Comparison of ENCODE assay signal across 8 cellular contexts in the genomic region with DNA sequence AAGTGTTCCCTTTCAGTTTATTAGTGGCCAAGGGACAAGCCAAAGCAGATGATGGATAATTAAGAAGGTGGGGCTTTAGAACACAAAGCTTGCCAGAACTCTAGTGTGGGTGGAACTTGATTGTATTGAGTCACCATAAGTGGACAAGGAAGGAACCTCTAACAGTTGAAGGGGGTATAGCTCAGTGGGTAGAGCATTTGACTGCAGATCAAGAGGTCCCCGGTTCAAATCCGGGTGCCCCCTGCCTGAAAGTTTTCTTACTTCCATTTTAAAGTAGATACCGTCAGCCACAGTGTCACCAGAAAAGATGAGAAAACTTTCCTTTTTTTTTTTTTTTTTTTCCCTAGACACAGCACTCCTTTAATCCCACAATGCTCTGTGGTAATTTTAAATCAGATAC.
DNase-seq lines count a peak whose midpoint lies in the region; ATAC-seq and TF ChIP-seq lines count a peak whose summit lies in the region.
"Not testable (repeated sequence)": the region's sequence is repeated elsewhere in the genome, so short reads cannot be mapped to it uniquely, and the experiment has no call there.

No MANE protein-coding gene starts in this region.

- not testable (repeated sequence) for H3K9me3 ChIP-seq in IMR-90 (ENCODE audit: control insufficient read depth, insufficient read depth, low read length); SK-N-SH; fibroblast of lung (ENCODE audit: control insufficient read depth, insufficient read depth, low read depth, low read length)

- not testable (repeated sequence) for H3K79me1 ChIP-seq in IMR-90 (ENCODE audit: low read depth in 1 of 2, low read length in 2 of 2); mesendoderm (ENCODE audit: low read length)

- H3K9ac ChIP-seq in IMR-90 (ENCODE audit: low read depth, low read length); SK-N-SH; fibroblast of lung (ENCODE audit: insufficient read depth, low read length); mesendoderm (ENCODE audit: low read length): not testable (repeated sequence)

- WGBS in IMR-90 (ENCODE audit: extremely low coverage in 2 of 2, insufficient read length in 1 of 2), 2 experiments: no CpG with 5 or more reads among the region's 3 CpGs
- WGBS in SK-N-SH (ENCODE audit: low lambda C conversion rate): 37% methylated on average over 3 of the region's 3 CpGs
- no CpG with 5 or more reads among the region's 3 CpGs for WGBS in mesendoderm (ENCODE audit: extremely low coverage, insufficient coverage, low lambda C conversion rate)

- H3K56ac ChIP-seq in IMR-90 (ENCODE audit: extremely low read depth, insufficient read depth, low read length); mesendoderm (ENCODE audit: low read length): not testable (repeated sequence)

- H3K9me3 Mint-ChIP-seq in activated naive CD8-positive, alpha-beta T cell treated with anti-CD3 and anti-CD28 coated beads, Interleukin-2, amount 50 U/mL, for 24 hours: not testable (repeated sequence)

- not testable (repeated sequence) for TF ChIP-seq RAD21 in IMR-90 (IDR thresholded peaks at IDR 0.05; ENCODE audit: low read length); SK-N-SH (IDR thresholded peaks at IDR 0.05; ENCODE audit: low read length)

- H3K4me3 ChIP-seq in IMR-90 (ENCODE audit: insufficient read depth, low read depth, low read length); SK-N-SH (ENCODE audit: low read depth in 2 of 2, low read length in 1 of 2); fibroblast of lung (replicated peaks in 1 of 4; ENCODE audit: control extremely low read depth in 1 of 4, insufficient read depth in 1 of 4, low read depth in 3 of 4, low read length in 4 of 4); mesendoderm (ENCODE audit: low read length): not testable (repeated sequence)

- dilution Hi-C loops in IMR-90 (cut with HindIII; ENCODE audit: low sequenced_read_pairs, unreplicated experiment): not testable (repeated sequence)

- not testable (repeated sequence) for H2AFZ ChIP-seq in IMR-90 (replicated peaks; ENCODE audit: low read length, poor library complexity); SK-N-SH (ENCODE audit: low read depth); fibroblast of lung (ENCODE audit: low read length)

- POLR2A ChIA-PET in IMR-90 (lab: Charles Lee; ENCODE audit: unreplicated experiment); SK-N-SH (lab: Yijun Ruan, JAX): not testable (repeated sequence)

- H3K9me2 ChIP-seq in SK-N-SH: not testable (repeated sequence)

- H4K20me1 ChIP-seq in IMR-90 (ENCODE audit: insufficient read depth, low read length); SK-N-SH (ENCODE audit: insufficient read depth); fibroblast of lung (ENCODE audit: control insufficient read depth, extremely low read depth, insufficient read depth, low read length): not testable (repeated sequence)

- not testable (repeated sequence) for TF ChIP-seq CTCF in IMR-90 (conservative IDR thresholded peaks at IDR 0.05; ENCODE audit: low read depth, low read length); SK-N-SH (IDR thresholded peaks at IDR 0.05); fibroblast of lung (conservative IDR thresholded peaks at IDR 0.05 in 1 of 2, IDR thresholded peaks at IDR 0.05 in 1 of 2; ENCODE audit: low read depth in 1 of 2, low read length in 2 of 2)

- not testable (repeated sequence) for H3K27me3 ChIP-seq in IMR-90 (ENCODE audit: control insufficient read depth, insufficient read depth, low read length); SK-N-SH (ENCODE audit: insufficient read depth); fibroblast of lung (ENCODE audit: control insufficient read depth, insufficient read depth, low read length); mesendoderm (ENCODE audit: insufficient read depth, low read length, poor library complexity)

- H3K23ac ChIP-seq in IMR-90 (ENCODE audit: low read depth, low read length); mesendoderm (ENCODE audit: low read length): not testable (repeated sequence)

- not testable (repeated sequence) for H4K8ac ChIP-seq in IMR-90 (ENCODE audit: low read depth in 2 of 2, low read length in 2 of 2); mesendoderm (ENCODE audit: low read depth, low read length)

- not testable (repeated sequence) for H3K18ac ChIP-seq in IMR-90 (ENCODE audit: low read depth, low read length); mesendoderm (ENCODE audit: low read length)

- not testable (repeated sequence) for H3K36me3 Mint-ChIP-seq in activated naive CD8-positive, alpha-beta T cell treated with anti-CD3 and anti-CD28 coated beads, Interleukin-2, amount 50 U/mL, for 24 hours (ENCODE audit: low read depth)

- H3K27me3 Mint-ChIP-seq in activated naive CD8-positive, alpha-beta T cell treated with anti-CD3 and anti-CD28 coated beads, Interleukin-2, amount 50 U/mL, for 24 hours: not testable (repeated sequence)

- H3K14ac ChIP-seq in IMR-90 (replicated peaks; ENCODE audit: low read depth, low read length): not testable (repeated sequence)

- H3K4me3 Mint-ChIP-seq in activated naive CD8-positive, alpha-beta T cell treated with anti-CD3 and anti-CD28 coated beads, Interleukin-2, amount 50 U/mL, for 24 hours: not testable (repeated sequence)

- H2AK9ac ChIP-seq in IMR-90 (replicated peaks; ENCODE audit: low read depth, low read length, poor library complexity): not testable (repeated sequence)

- H3K36me3 ChIP-seq in IMR-90 (ENCODE audit: control insufficient read depth, insufficient read depth, low read length); SK-N-SH (replicated peaks in 1 of 2; ENCODE audit: control insufficient read depth in 1 of 2, insufficient read depth in 2 of 2, low read length in 1 of 2); fibroblast of lung (ENCODE audit: control insufficient read depth, insufficient read depth, low read length); mesendoderm (ENCODE audit: control insufficient read depth, insufficient read depth, low read length): not testable (repeated sequence)

- not testable (repeated sequence) for H3K79me2 ChIP-seq in SK-N-SH (ENCODE audit: insufficient read depth); fibroblast of lung (ENCODE audit: control insufficient read depth, insufficient read depth, low read length); mesendoderm (ENCODE audit: control insufficient read depth, insufficient read depth, low read length)

- peak; percentile 24 for DNase-seq in AG08395 (ENCODE audit: low spot score)
- DNase-seq in ELF-1 (ENCODE audit: low read depth, low spot score): peak; percentile 6
- peak; percentile 3 for DNase-seq in IMR-90
- peak; percentile 8 for DNase-seq in NCI-H748 (lab: John Stamatoyannopoulos, UW; ENCODE audit: unreplicated experiment)
- DNase-seq in SK-N-SH: not testable (repeated sequence)
- peak; percentile 9 for DNase-seq in activated naive CD8-positive, alpha-beta T cell treated with anti-CD3 and anti-CD28 coated beads, Interleukin-2, amount 50 U/mL, for 24 hours
- peak; percentile 6 to 25 for DNase-seq in fibroblast of lung (ENCODE audit: low read depth in 2 of 2)
- DNase-seq in mesendoderm: peak; percentile 13

- H3K4ac ChIP-seq in IMR-90 (ENCODE audit: low read depth, low read length); mesendoderm (ENCODE audit: low read depth, low read length): not testable (repeated sequence)

- not testable (repeated sequence) for H2BK120ac ChIP-seq in IMR-90 (ENCODE audit: low read depth, low read length); mesendoderm (ENCODE audit: low read depth, low read length)

- H3K27ac Mint-ChIP-seq in activated naive CD8-positive, alpha-beta T cell treated with anti-CD3 and anti-CD28 coated beads, Interleukin-2, amount 50 U/mL, for 24 hours: peak overlapping the region; percentile 54

- intact Hi-C loops in IMR-90 (cut with micrococcal nuclease): not testable (repeated sequence)

- not testable (repeated sequence) for ATAC-seq in IMR-90 (ENCODE audit: low read depth); activated naive CD8-positive, alpha-beta T cell treated with anti-CD3 and anti-CD28 coated beads, Interleukin-2, amount 50 U/mL, for 24 hours

- H3K4me1 ChIP-seq in IMR-90 (ENCODE audit: control insufficient read depth, insufficient read depth, low read length); SK-N-SH (ENCODE audit: control insufficient read depth in 1 of 2, insufficient read depth in 2 of 2, low read depth in 1 of 2, low read length in 1 of 2); fibroblast of lung (ENCODE audit: control insufficient read depth, extremely low read depth, insufficient read depth, low read length); mesendoderm (ENCODE audit: control insufficient read depth, low read depth, low read length): not testable (repeated sequence)

- not testable (repeated sequence) for H3K4me1 Mint-ChIP-seq in activated naive CD8-positive, alpha-beta T cell treated with anti-CD3 and anti-CD28 coated beads, Interleukin-2, amount 50 U/mL, for 24 hours

- not testable (repeated sequence) for H2BK15ac ChIP-seq in IMR-90 (ENCODE audit: low read depth, low read length); mesendoderm (replicated peaks; ENCODE audit: low read depth)

- not testable (repeated sequence) for H2AK5ac ChIP-seq in IMR-90 (ENCODE audit: low read depth, low read length); mesendoderm (ENCODE audit: low read length)

- H3K27ac ChIP-seq in IMR-90 (ENCODE audit: insufficient read depth, low read length); SK-N-SH (ENCODE audit: low read depth in 2 of 2, low read length in 1 of 2); fibroblast of lung (ENCODE audit: insufficient read depth, low read length); mesendoderm (ENCODE audit: low read depth, low read length): not testable (repeated sequence)

- H4K5ac ChIP-seq in IMR-90 (ENCODE audit: low read depth, low read length); mesendoderm (ENCODE audit: low read length): not testable (repeated sequence)

- H4K91ac ChIP-seq in IMR-90 (ENCODE audit: insufficient read depth, low read depth, low read length): not testable (repeated sequence)

- not testable (repeated sequence) for BruUV-seq in IMR-90 (replicated peaks; lab: Mats Ljungman, UMichigan)

- H3K9me1 ChIP-seq in IMR-90 (ENCODE audit: insufficient read depth, low read length): not testable (repeated sequence)

- not testable (repeated sequence) for TF ChIP-seq POLR2A in IMR-90 (IDR thresholded peaks at IDR 0.05; ENCODE audit: low read depth, low read length)

- H3K4me2 ChIP-seq in IMR-90 (ENCODE audit: low read depth, low read length); SK-N-SH; fibroblast of lung (ENCODE audit: extremely low read depth, insufficient read depth, low read length); mesendoderm (ENCODE audit: low read length): not testable (repeated sequence)

- H3F3A ChIP-seq in SK-N-SH (replicated peaks; ENCODE audit: insufficient read depth): not testable (repeated sequence)

- CTCF ChIA-PET in IMR-90 (lab: Yijun Ruan, JAX): interaction anchor here (0.6 kb wide), 1 partner anchor 65 kb away, joined by 4 read pairs; no protein-coding TSS in a partner anchor
- CTCF ChIA-PET in SK-N-SH (lab: Yijun Ruan, JAX): not testable (repeated sequence)

- not testable (repeated sequence) for TF ChIP-seq EP300 in SK-N-SH (IDR thresholded peaks at IDR 0.05; ENCODE audit: borderline replicate concordance in 1 of 2, low read depth in 1 of 2, low read length in 1 of 2)

- in situ Hi-C loops in IMR-90 (cut with MboI; ENCODE audit: low sequenced_read_pairs): not testable (repeated sequence)

- not testable (repeated sequence) for H2BK5ac ChIP-seq in IMR-90 (ENCODE audit: low read depth, low read length, poor library complexity, severe bottlenecking); mesendoderm (ENCODE audit: low read length)

- not testable (repeated sequence) for H2BK20ac ChIP-seq in IMR-90 (ENCODE audit: low read depth, low read length)
